Comparison of ENCODE assay signal across 10 cellular contexts in the genomic region with DNA sequence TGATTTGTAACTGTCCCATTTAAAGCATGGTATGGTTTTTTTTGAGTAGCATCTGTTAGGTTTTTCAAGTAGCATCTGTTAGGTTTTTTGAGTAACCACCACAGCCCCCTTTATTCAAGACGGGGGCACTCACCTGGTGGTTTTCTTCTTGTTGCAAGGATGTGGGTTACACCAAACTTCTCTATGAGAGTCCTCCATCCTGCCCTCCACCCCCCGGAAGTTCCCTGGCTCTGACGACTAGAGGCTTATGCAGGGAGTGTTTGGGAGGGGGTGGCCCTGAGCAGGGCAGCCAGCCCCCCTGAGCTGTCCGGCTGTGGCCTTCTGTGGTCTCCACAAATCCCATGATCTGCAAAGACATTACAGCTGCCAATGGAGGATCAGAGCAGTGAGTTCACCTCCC. TPM values are rescaled to one million over a fixed set of nuclear protein-coding genes. Genes with fewer than 3 reads are reported as not detected.
DNase-seq lines count a peak whose midpoint lies in the region; ATAC-seq and TF ChIP-seq lines count a peak whose summit lies in the region.
"Had no signal": no experiment of that assay in that cellular context is flagged by ENCODE, and none has a peak within 500 bp of the region (broad histone marks: within the 10 kb centered on the region; RNA-seq: fewer than 3 reads in every experiment).

No MANE protein-coding gene starts in this region.

- no peak overlapping the region for H3K27ac Mint-ChIP-seq in activated CD4-positive, alpha-beta T cell treated with anti-CD3 and anti-CD28 coated beads for 36 hours
- H3K27ac Mint-ChIP-seq in HFFc6 = peak overlapping the region; percentile 59
- H3K27ac Mint-ChIP-seq in activated CD8-positive, alpha-beta T cell treated with anti-CD3 and anti-CD28 coated beads for 36 hours = no peak overlapping the region
- H3K27ac Mint-ChIP-seq in naive thymus-derived CD4-positive, alpha-beta T cell = peak overlapping the region in 8 of 9 donors; percentile 16 to 93 (median 68)

- peak; percentile 68 for ATAC-seq in activated CD4-positive, alpha-beta T cell treated with anti-CD3 and anti-CD28 coated beads for 36 hours
- ATAC-seq in activated CD8-positive, alpha-beta T cell treated with anti-CD3 and anti-CD28 coated beads for 36 hours = peak; percentile 82
- peak; percentile 56 for ATAC-seq in naive thymus-derived CD4-positive, alpha-beta T cell
- no peak for ATAC-seq in GM18873 (IDR thresholded peaks at IDR 0.05; ENCODE audit: low FRiP score, unreplicated experiment)

- TF ChIP-seq CTCF in HFFc6 (IDR thresholded peaks at IDR 0.05) = no peak
- no peak for TF ChIP-seq CTCF in activated CD8-positive, alpha-beta T cell treated with anti-CD3 and anti-CD28 coated beads for 36 hours (IDR thresholded peaks at IDR 0.05)

- H3K27me3 Mint-ChIP-seq in activated CD4-positive, alpha-beta T cell treated with anti-CD3 and anti-CD28 coated beads for 36 hours = no peaks in the 10 kb centered on the region
- peaks cover 2% of the 10 kb centered on the region; the same call in 1 of the 2 replicates for H3K27me3 Mint-ChIP-seq in HFFc6 (ENCODE audit: insufficient read depth)
- no peaks in the 10 kb centered on the region for H3K27me3 Mint-ChIP-seq in activated CD8-positive, alpha-beta T cell treated with anti-CD3 and anti-CD28 coated beads for 36 hours
- H3K27me3 Mint-ChIP-seq in naive thymus-derived CD4-positive, alpha-beta T cell = peaks cover 0 to 7% (median 0%) of the 10 kb centered on the region in 5 donors

- peaks cover 19% of the 10 kb centered on the region for H3K9me3 Mint-ChIP-seq in activated CD4-positive, alpha-beta T cell treated with anti-CD3 and anti-CD28 coated beads for 36 hours (ENCODE audit: low read depth)
- H3K9me3 Mint-ChIP-seq in HFFc6 = no peaks in the 10 kb centered on the region; the same call in 1 of the 2 replicates
- peaks cover 13% of the 10 kb centered on the region for H3K9me3 Mint-ChIP-seq in activated CD8-positive, alpha-beta T cell treated with anti-CD3 and anti-CD28 coated beads for 36 hours
- peaks cover 0 to 28% (median 11%) of the 10 kb centered on the region in 11 donors for H3K9me3 Mint-ChIP-seq in naive thymus-derived CD4-positive, alpha-beta T cell

- H3K36me3 Mint-ChIP-seq in activated CD4-positive, alpha-beta T cell treated with anti-CD3 and anti-CD28 coated beads for 36 hours (ENCODE audit: low read depth) = peaks cover 1% of the 10 kb centered on the region
- H3K36me3 Mint-ChIP-seq in HFFc6 (ENCODE audit: low read depth) = peaks cover 74% of the 10 kb centered on the region
- peaks cover 5% of the 10 kb centered on the region for H3K36me3 Mint-ChIP-seq in activated CD8-positive, alpha-beta T cell treated with anti-CD3 and anti-CD28 coated beads for 36 hours (ENCODE audit: low read depth)
- H3K36me3 Mint-ChIP-seq in naive thymus-derived CD4-positive, alpha-beta T cell = peaks cover 0 to 6% (median 0%) of the 10 kb centered on the region in 5 donors

- H3K27ac ChIP-seq in naive thymus-derived CD4-positive, alpha-beta T cell (ENCODE audit: low read depth, low read length) = no peak overlapping the region
- H3K27ac ChIP-seq: Peyer's patch, testis had no signal

- H3K9me3 ChIP-seq in naive thymus-derived CD4-positive, alpha-beta T cell (ENCODE audit: control insufficient read depth in 2 of 3, low read length in 3 of 3) = peaks cover 9 to 16% (median 13%) of the 10 kb centered on the region in 3 experiments
- H3K9me3 ChIP-seq: testis had no signal

- no peaks in the 10 kb centered on the region for H3K27me3 ChIP-seq in naive thymus-derived CD4-positive, alpha-beta T cell (ENCODE audit: control insufficient read depth in 2 of 2, insufficient read depth in 2 of 2, low read length in 2 of 2)
- H3K27me3 ChIP-seq: Peyer's patch, testis had no signal

- H3K4me3 Mint-ChIP-seq in activated CD4-positive, alpha-beta T cell treated with anti-CD3 and anti-CD28 coated beads for 36 hours = no peak overlapping the region
- no peak overlapping the region; the same call in 1 of the 2 replicates for H3K4me3 Mint-ChIP-seq in HFFc6
- H3K4me3 Mint-ChIP-seq in activated CD8-positive, alpha-beta T cell treated with anti-CD3 and anti-CD28 coated beads for 36 hours = no peak overlapping the region
- H3K4me3 Mint-ChIP-seq in naive thymus-derived CD4-positive, alpha-beta T cell = peak overlapping the region; percentile 45 to 88 (median 66)

- H3K4me1 ChIP-seq in naive thymus-derived CD4-positive, alpha-beta T cell (ENCODE audit: control insufficient read depth in 2 of 2, insufficient read depth in 2 of 2, low read length in 2 of 2) = peaks cover 29 to 32% of the 10 kb centered on the region in 2 donors
- H3K4me1 ChIP-seq: Peyer's patch, testis had no signal

- intact Hi-C loops in activated CD4-positive, alpha-beta T cell treated with anti-CD3 and anti-CD28 coated beads for 36 hours (cut with DNase I, micrococcal nuclease) = no loop called here
- intact Hi-C loops in activated CD8-positive, alpha-beta T cell treated with anti-CD3 and anti-CD28 coated beads for 36 hours (cut with micrococcal nuclease) = no loop called here
- intact Hi-C loops in naive thymus-derived CD4-positive, alpha-beta T cell (cut with micrococcal nuclease) = loop anchor here in 1 of 2 donors (1.0 to 2.0 kb wide), 2 partner anchors 11 to 40 kb away; a partner anchor contains a TSS

- CTCF ChIA-PET in activated CD4-positive, alpha-beta T cell treated with anti-CD3 and anti-CD28 coated beads for 36 hours (lab: Charles Lee) = interaction anchor here (0.6 to 1.2 kb wide), 2 partner anchors 243 to 521 kb away, joined by 3 read pairs; no protein-coding TSS in a partner anchor
- CTCF ChIA-PET in activated CD8-positive, alpha-beta T cell treated with anti-CD3 and anti-CD28 coated beads for 36 hours (lab: Charles Lee) = no interaction called here
- CTCF ChIA-PET in naive thymus-derived CD4-positive, alpha-beta T cell (lab: Charles Lee) = no interaction called here

- DNase-seq in activated CD4-positive, alpha-beta T cell treated with anti-CD3 and anti-CD28 coated beads for 36 hours = peak; percentile 41
- no peak for DNase-seq in activated CD4-positive, alpha-beta T cell treated with anti-CD3 and anti-CD28 coated beads, Interleukin-2, amount 50 U/mL, for 4 hours
- DNase-seq in HFFc6 (no peak), NCI-H748 (lab: John Stamatoyannopoulos, UW; ENCODE audit: unreplicated experiment) (no peak), DMS79 treated with DMSO at 0.1 percent for 48 hours (lab: John Stamatoyannopoulos, UW) (no peak)
- peak; percentile 68 for DNase-seq in activated CD8-positive, alpha-beta T cell treated with anti-CD3 and anti-CD28 coated beads for 36 hours
- peak in 7 of 9 donors; percentile 59 to 82 (median 75) for DNase-seq in naive thymus-derived CD4-positive, alpha-beta T cell
- DNase-seq: testis had no signal

- POLR2A ChIA-PET in activated CD4-positive, alpha-beta T cell treated with anti-CD3 and anti-CD28 coated beads for 36 hours (lab: Charles Lee) = no interaction called here
- POLR2A ChIA-PET in activated CD8-positive, alpha-beta T cell treated with anti-CD3 and anti-CD28 coated beads for 36 hours (lab: Charles Lee) = interaction anchor here (1.5 kb wide), 1 partner anchor 17 kb away, joined by 3 read pairs; no protein-coding TSS in a partner anchor
- POLR2A ChIA-PET in naive thymus-derived CD4-positive, alpha-beta T cell (lab: Charles Lee) = interaction anchor here (0.6 to 1.2 kb wide), 2 partner anchors 12 to 40 kb away, joined by 3 to 4 read pairs; no protein-coding TSS in a partner anchor

- peaks cover 31% of the 10 kb centered on the region for H3K4me1 Mint-ChIP-seq in activated CD4-positive, alpha-beta T cell treated with anti-CD3 and anti-CD28 coated beads for 36 hours
- H3K4me1 Mint-ChIP-seq in HFFc6 (ENCODE audit: low read depth) = peaks cover 88% of the 10 kb centered on the region
- H3K4me1 Mint-ChIP-seq in activated CD8-positive, alpha-beta T cell treated with anti-CD3 and anti-CD28 coated beads for 36 hours (ENCODE audit: low read depth) = peaks cover 30% of the 10 kb centered on the region
- peaks cover 16 to 52% (median 46%) of the 10 kb centered on the region in 7 donors for H3K4me1 Mint-ChIP-seq in naive thymus-derived CD4-positive, alpha-beta T cell

- no peak overlapping the region for H3K4me3 ChIP-seq in naive thymus-derived CD4-positive, alpha-beta T cell (ENCODE audit: low read length)
- H3K4me3 ChIP-seq: Peyer's patch, testis had no signal

- H3K36me3 ChIP-seq in naive thymus-derived CD4-positive, alpha-beta T cell (ENCODE audit: control insufficient read depth in 2 of 3, insufficient read depth in 3 of 3, low read length in 3 of 3) = no peaks in the 10 kb centered on the region
- H3K36me3 ChIP-seq: Peyer's patch had no signal

RNA-seq across cellular contexts. Expression of a gene that starts 39.3 kb away (rescaled TPM):
- under 1 TPM; 0.14 to 0.35 TPM for total RNA-seq in activated CD4-positive, alpha-beta T cell treated with anti-CD3 and anti-CD28 coated beads for 36 hours
- total RNA-seq in HFFc6 (2021; fragmentation: NEBNext Ultra II Directional; extraction: Animal tissue kit (Norgen Biotek cat#: 25700)) = 10 to 100 TPM; 47.2 to 59.7 (median 55.3) TPM
- total RNA-seq in activated CD8-positive, alpha-beta T cell treated with anti-CD3 and anti-CD28 coated beads for 36 hours = under 1 TPM; 0.25 to 0.52 TPM
- total RNA-seq in naive thymus-derived CD4-positive, alpha-beta T cell = under 1 TPM in 3 of 5 experiments, not detected in 2; 0.17 to 0.81 (median 0.61) TPM
- not detected for polyA plus RNA-seq in naive thymus-derived CD4-positive, alpha-beta T cell

Comparison
In these comparisons a context has a peak if more than half of its experiments do, and no peak if none do; other contexts are left out.
1. DNase-seq: peak in activated CD4-positive, alpha-beta T cell treated with anti-CD3 and anti-CD28 coated beads for 36 hours (single experiment), activated CD8-positive, alpha-beta T cell treated with anti-CD3 and anti-CD28 coated beads for 36 hours (single experiment) and naive thymus-derived CD4-positive, alpha-beta T cell (7 of 9); none in activated CD4-positive, alpha-beta T cell treated with anti-CD3 and anti-CD28 coated beads, Interleukin-2, amount 50 U/mL, for 4 hours (0 of 2), HFFc6 (single experiment), NCI-H748 (single experiment) and DMS79 treated with DMSO at 0.1 percent for 48 hours (single experiment).
2. H3K27ac Mint-ChIP-seq: peak in HFFc6 (single experiment) and naive thymus-derived CD4-positive, alpha-beta T cell (8 of 9); none in activated CD4-positive, alpha-beta T cell treated with anti-CD3 and anti-CD28 coated beads for 36 hours (single experiment) and activated CD8-positive, alpha-beta T cell treated with anti-CD3 and anti-CD28 coated beads for 36 hours (single experiment).
3. H3K4me3 Mint-ChIP-seq: peak in naive thymus-derived CD4-positive, alpha-beta T cell (10 of 10); none in activated CD4-positive, alpha-beta T cell treated with anti-CD3 and anti-CD28 coated beads for 36 hours (single experiment), HFFc6 (single experiment) and activated CD8-positive, alpha-beta T cell treated with anti-CD3 and anti-CD28 coated beads for 36 hours (single experiment).
4. RNA of a gene that starts 39.3 kb away (total RNA-seq): 47.2 to 59.7 TPM in HFFc6; 0.25 to 0.52 TPM in activated CD8-positive, alpha-beta T cell treated with anti-CD3 and anti-CD28 coated beads for 36 hours, 0.14 to 0.35 TPM in activated CD4-positive, alpha-beta T cell treated with anti-CD3 and anti-CD28 coated beads for 36 hours and 0.17 to 0.81 TPM in naive thymus-derived CD4-positive, alpha-beta T cell; every median in the first group is over 10 times any median in the second.